ENCODE assay signal across 8 cellular contexts in genomic region chr6:85641916-85642773, GRCh38. TPM values are rescaled to one million over a fixed set of nuclear protein-coding genes. Genes with fewer than 3 reads are reported as not detected.
DNase-seq lines count a peak whose midpoint lies in the region; ATAC-seq and TF ChIP-seq lines count a peak whose summit lies in the region.

No MANE protein-coding gene starts in this region.

- peaks cover 40% of the 10 kb centered on the region for H3K4me1 Mint-ChIP-seq in Caco-2 (ENCODE audit: low read depth, unreplicated experiment)

- H3K9me3 ChIP-seq in Caco-2 = no peaks in the 10 kb centered on the region
- no peaks in the 10 kb centered on the region for H3K9me3 ChIP-seq in ascending aorta
- no peaks in the 10 kb centered on the region for H3K9me3 ChIP-seq in vagina

- H3K79me2 ChIP-seq in KMS-11 (ENCODE audit: insufficient read depth, low read depth) = peaks cover 60% of the 10 kb centered on the region

- CTCF ChIA-PET in Caco-2 (lab: Charles Lee) = interaction anchor here (0.6 to 0.8 kb wide), 2 partner anchors 36 to 49 kb away, joined by 3 to 4 read pairs; partner anchors contain the start of gene SNX14

- H3K27me3 Mint-ChIP-seq in Caco-2 (ENCODE audit: insufficient read depth, unreplicated experiment) = no peaks in the 10 kb centered on the region

- ATAC-seq in HG02870 (IDR thresholded peaks at IDR 0.05; ENCODE audit: unreplicated experiment) = no peak

- H3K36me3 Mint-ChIP-seq in Caco-2 (ENCODE audit: insufficient read depth, unreplicated experiment) = peaks cover 70% of the 10 kb centered on the region

- no TSS peak for BruUV-seq in Caco-2 (replicated peaks; lab: Mats Ljungman, UMichigan)

- TF ChIP-seq POLR2A in vagina (IDR thresholded peaks at IDR 0.05) = no peak

- H3K27ac Mint-ChIP-seq in Caco-2 (ENCODE audit: unreplicated experiment) = peak overlapping the region; percentile 74

- peak overlapping the region; percentile 96; the same call in 1 of the 2 replicates for H3K4me2 ChIP-seq in KMS-11

- POLR2A ChIA-PET in Caco-2 (lab: Charles Lee) = interaction anchor here (0.5 to 4.4 kb wide), 9 partner anchors 11 to 240 kb away, joined by 3 to 153 read pairs (median 4); partner anchors contain the start of gene SNX14

- no peak overlapping the region for H2AFZ ChIP-seq in KMS-11 (ENCODE audit: low read depth)

- H3K9me3 Mint-ChIP-seq in Caco-2 (ENCODE audit: unreplicated experiment) = no peaks in the 10 kb centered on the region

- peak overlapping the region; percentile 99 for H3K4me3 Mint-ChIP-seq in Caco-2 (ENCODE audit: unreplicated experiment)

- peak overlapping the region; percentile 98 for H3K27ac ChIP-seq in KMS-11
- H3K27ac ChIP-seq in ascending aorta = peak overlapping the region; percentile 96 to 97
- peak overlapping the region; percentile 98 for H3K27ac ChIP-seq in vagina

- peak overlapping the region; percentile 99 for H3K9ac ChIP-seq in KMS-11

- H3K4me3 ChIP-seq in Caco-2 (ENCODE audit: low read depth, low read length) (peak overlapping the region; percentile 100), KMS-11 (IDR thresholded peaks at IDR 0.05; ENCODE audit: insufficient read depth, low read depth, low read length) (no peak overlapping the region), ascending aorta (peak overlapping the region; percentile 93 to 95), retinal pigment epithelial cell (ENCODE audit: low read length) (peak overlapping the region; percentile 99), vagina (peak overlapping the region; percentile 98 to 100)

- TF ChIP-seq CTCF in Caco-2 (IDR thresholded peaks at IDR 0.05; ENCODE audit: insufficient read depth in 1 of 2, low read depth in 1 of 2, low read length in 1 of 2, severe bottlenecking in 1 of 2, unreplicated experiment in 1 of 2) (no peak), KMS-11 (conservative IDR thresholded peaks at IDR 0.05; ENCODE audit: low read depth, low read length) (no peak), ascending aorta (IDR thresholded peaks at IDR 0.05) (no peak), retinal pigment epithelial cell (conservative IDR thresholded peaks at IDR 0.05; ENCODE audit: low read depth, low read length) (no peak), vagina (IDR thresholded peaks at IDR 0.05) (no peak)

- H3K27me3 ChIP-seq in Caco-2 (replicated peaks; ENCODE audit: control insufficient read depth, insufficient read depth, low read length) = no peaks in the 10 kb centered on the region
- H3K27me3 ChIP-seq in KMS-11 (ENCODE audit: insufficient read depth, low read depth) = no peaks in the 10 kb centered on the region
- no peaks in the 10 kb centered on the region for H3K27me3 ChIP-seq in ascending aorta
- no peaks in the 10 kb centered on the region for H3K27me3 ChIP-seq in vagina

- peaks cover 28% of the 10 kb centered on the region for H3K4me1 ChIP-seq in Caco-2
- peaks cover 38% of the 10 kb centered on the region for H3K4me1 ChIP-seq in KMS-11 (ENCODE audit: low read depth, poor library complexity, severe bottlenecking)
- peaks cover 0 to 16% of the 10 kb centered on the region in 2 donors for H3K4me1 ChIP-seq in ascending aorta
- peaks cover 54% of the 10 kb centered on the region for H3K4me1 ChIP-seq in vagina

- intact Hi-C loops in Caco-2 (cut with micrococcal nuclease; ENCODE audit: unreplicated experiment) (loop anchor here (2.0 kb wide), 1 partner anchor 29 kb away; no protein-coding TSS in a partner anchor), ascending aorta (cut with DNase I) (loop anchor here (1.0 to 10.0 kb wide), 5 partner anchors 48 to 1765 kb away; partner anchors contain the start of genes CFAP206, NT5E and TBX18), vagina (cut with DNase I) (loop anchor here (2.0 kb wide), 1 partner anchor 47 kb away; no protein-coding TSS in a partner anchor)

- H3K36me3 ChIP-seq in Caco-2 (ENCODE audit: control insufficient read depth, insufficient read depth, low read length) = no peaks in the 10 kb centered on the region; the same call in none of the 2 replicates
- H3K36me3 ChIP-seq in KMS-11 (ENCODE audit: insufficient read depth) = peaks cover 8% of the 10 kb centered on the region; the same call in 1 of the 2 replicates
- peaks cover 2 to 26% of the 10 kb centered on the region in 2 donors for H3K36me3 ChIP-seq in ascending aorta
- H3K36me3 ChIP-seq in vagina = peaks cover 0 to 26% of the 10 kb centered on the region in 2 donors

- peaks cover 37% of the 10 kb centered on the region for H4K20me1 ChIP-seq in KMS-11 (ENCODE audit: insufficient read depth)

- DNase-seq in Caco-2 (peak; percentile 50 to 60), T-helper 2 cell (peak; percentile 44 to 66 (median 53)), ascending aorta (ENCODE audit: low spot score in 2 of 2) (peak in 1 of 2 donors; percentile 82), hepatic stellate cell (ENCODE audit: low spot score) (peak; percentile 40), retinal pigment epithelial cell (ENCODE audit: low read depth) (no peak), vagina (ENCODE audit: extremely low spot score in 2 of 2) (peak in 1 of 2 donors; percentile 90)

RNA-seq across cellular contexts. Expression of gene SYNCRIP, which starts 0.5 kb away (rescaled TPM):
- total RNA-seq in Caco-2 (2022) (132 and 145 TPM in 2 replicates), ascending aorta (25.3 TPM), vagina (60.9 TPM)

RNA-seq across cellular contexts. Expression of gene SNX14, which starts 48.5 kb away (rescaled TPM):
- total RNA-seq in Caco-2 (2022) (85.0 and 87.5 TPM in 2 replicates), ascending aorta (63.2 TPM), vagina (64.8 TPM)
